Comparison of ENCODE assay signal across 9 cellular contexts in the genomic region with DNA sequence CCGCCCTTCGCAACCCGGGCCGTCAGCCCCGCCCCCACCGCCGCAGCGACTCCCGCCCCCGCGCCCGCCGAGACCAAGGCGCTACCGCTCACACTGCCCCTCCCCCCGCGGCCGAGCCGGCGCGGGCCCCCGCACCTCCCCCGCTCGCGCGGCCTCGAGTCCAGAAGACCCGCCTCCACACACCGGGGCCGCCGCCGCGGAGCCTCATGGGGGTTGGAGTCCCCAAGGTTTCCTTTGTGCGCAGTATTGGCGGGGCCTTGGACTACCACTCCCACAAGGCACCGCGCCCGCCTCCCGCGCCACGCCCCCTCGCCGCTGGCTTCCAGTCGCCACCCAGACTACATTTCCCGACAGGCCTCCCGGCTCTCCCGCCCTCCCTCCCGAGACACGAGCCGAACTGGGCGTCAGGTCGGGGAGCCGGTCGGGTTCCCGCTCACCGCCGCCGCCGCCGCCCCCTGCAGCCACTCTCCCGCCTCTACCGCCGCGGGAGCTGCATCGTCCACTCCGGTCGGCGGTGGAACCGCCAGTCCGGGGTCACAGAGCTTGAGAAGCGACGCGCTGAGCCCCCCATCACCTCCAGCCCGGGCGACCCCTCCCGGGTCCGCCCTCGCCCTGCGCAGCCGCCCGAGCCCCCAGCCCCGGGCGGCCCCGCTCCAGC. TPM values are rescaled to one million over a fixed set of nuclear protein-coding genes. Genes with fewer than 3 reads are reported as not detected.
DNase-seq lines count a peak whose midpoint lies in the region; ATAC-seq, FAIRE-seq and TF ChIP-seq lines count a peak whose summit lies in the region.
"Had no signal": no experiment of that assay in that cellular context is flagged by ENCODE, and none has a peak within 500 bp of the region (broad histone marks: within the 10 kb centered on the region; RNA-seq: fewer than 3 reads in every experiment).

A gene (plus strand): TSS at position 371 of the 658 bp plus-strand sequence. CDS start 336 bp downstream, outside the sequence.

- TF ChIP-seq CTCF in keratinocyte (optimal IDR thresholded peaks at IDR 0.05 in 1 of 3, IDR thresholded peaks at IDR 0.05 in 1 of 3, conservative IDR thresholded peaks at IDR 0.05 in 1 of 3; ENCODE audit: extremely low read depth in 1 of 3, insufficient read depth in 2 of 3, low read length in 3 of 3), result no peak

- no peaks in the 10 kb centered on the region for H4K20me1 ChIP-seq in keratinocyte (ENCODE audit: control insufficient read depth, extremely low read depth, insufficient read depth, low read length)

- no peaks in the 10 kb centered on the region for H3K27me3 ChIP-seq in keratinocyte (ENCODE audit: control insufficient read depth, extremely low read depth, insufficient read depth, low read length)

- H3K9me1 ChIP-seq in keratinocyte (ENCODE audit: control insufficient read depth, extremely low read depth, insufficient read depth, low read length), result no peaks in the 10 kb centered on the region

- peak; percentile 91 for ATAC-seq in HG03432 (IDR thresholded peaks at IDR 0.05; ENCODE audit: unreplicated experiment)

- dilution Hi-C loops in keratinocyte (cut with MboI; ENCODE audit: extremely low pct_ligation_motif_present, low sequenced_read_pairs), result no loop called here

- H3K27ac ChIP-seq in keratinocyte (ENCODE audit: control insufficient read depth, insufficient read depth, low read length), result peak within 1 kb of the TSS; percentile 92

- H3K4me2 ChIP-seq in keratinocyte (ENCODE audit: control insufficient read depth, extremely low read depth, insufficient read depth, low read depth, low read length), result peak within 1 kb of the TSS; percentile 97

- peaks cover 29% of the 10 kb centered on the region for H3K79me2 ChIP-seq in keratinocyte (ENCODE audit: control insufficient read depth, insufficient read depth, low read length)

- H3K36me3 ChIP-seq in keratinocyte (ENCODE audit: control insufficient read depth in 2 of 2, extremely low read depth in 1 of 2, insufficient read depth in 2 of 2, low read length in 2 of 2), result peaks cover 5 to 7% of the 10 kb centered on the region in 2 experiments

- peak within 1 kb of the TSS; percentile 84 for H2AFZ ChIP-seq in keratinocyte (ENCODE audit: control insufficient read depth, low read length)

- H3K4me1 ChIP-seq in keratinocyte (ENCODE audit: control insufficient read depth, extremely low read depth, insufficient read depth, low read length), result peaks cover 20% of the 10 kb centered on the region

- peak; percentile 34 for TF ChIP-seq POLR2A in GM19193 (IDR thresholded peaks at IDR 0.05; ENCODE audit: extremely low read depth, insufficient read depth, insufficient read length)

- no peak for FAIRE-seq in keratinocyte (lab: Jason Lieb, UNC)
- FAIRE-seq: colon had no signal

- peak within 1 kb of the TSS; percentile 69 to 87 (median 79) for H3K4me3 ChIP-seq in keratinocyte (ENCODE audit: control insufficient read depth in 2 of 3, extremely low read depth in 1 of 3, insufficient read depth in 2 of 3, low read depth in 1 of 3, low read length in 3 of 3)

- peak within 1 kb of the TSS; percentile 88 for H3K9ac ChIP-seq in keratinocyte (ENCODE audit: control insufficient read depth, extremely low read depth, insufficient read depth, low read length)

- DNase-seq in AML-193 (lab: John Stamatoyannopoulos, UW) (peak; percentile 94 to 95), NCI-H460 (ENCODE audit: extremely low read depth, low read depth) (peak; percentile 97), cerebellar cortex (ENCODE audit: low spot score) (peak; percentile 98), keratinocyte (ENCODE audit: low read depth, low spot score) (peak; percentile 91)
- peak; percentile 99 for DNase-seq in activated CD4-positive, CD25-positive, alpha-beta regulatory T cell treated with anti-CD3 and anti-CD28 coated beads, Interleukin-2, amount 50 U/mL, for 72 hours
- peak; percentile 99 to 100 (median 100) for DNase-seq in stimulated activated CD4-positive, alpha-beta T cell treated with anti-CD3 and anti-CD28 coated beads, Interleukin-12 subunit alpha, Interleukin-12 subunit beta, amount 100 ng/mL, for 48 hours (ENCODE audit: low read depth in 2 of 3, low spot score in 1 of 3)

- no peaks in the 10 kb centered on the region for H3K9me3 ChIP-seq in keratinocyte (ENCODE audit: control insufficient read depth, low read depth, low read length)

RNA-seq across cellular contexts. Expression of the gene that starts here (rescaled TPM):
- total RNA-seq in NCI-H460 (2014; rRNA removed; shearing (Covaris generic)), result 4.4 and 4.9 TPM in 2 replicates
- polyA plus RNA-seq in NCI-H460 (2014; cell fraction: nucleus; rRNA removed), result 5.3 and 7.5 TPM in 2 replicates
- 2.4 to 8.3 TPM (median 4.5 TPM) in 3 replicates for polyA plus RNA-seq in keratinocyte
- 5.5 TPM for polyA plus RNA-seq in keratinocyte (2011; ENCODE audit: low read depth)
- 4.1 and 4.2 TPM in 2 replicates for polyA plus RNA-seq in keratinocyte (2011; cell fraction: cytosol; rRNA removed)
- 13.6 and 13.9 TPM in 2 replicates for polyA plus RNA-seq in keratinocyte (2011; cell fraction: nucleus; rRNA removed)
- polyA plus RNA-seq in keratinocyte (2012; ENCODE audit: low replicate concordance), result 9.5 and 18.7 TPM in 2 replicates
- polyA minus RNA-seq in keratinocyte, result 2.9 to 4.9 TPM (median 4.6 TPM) in 3 replicates
- 3.1 TPM for polyA minus RNA-seq in keratinocyte (2011; cell fraction: cytosol; rRNA and poly(A)+ RNA removed)
- polyA minus RNA-seq in keratinocyte (2011; cell fraction: nucleus; rRNA and poly(A)+ RNA removed), result 5.7 and 7.1 TPM in 2 replicates

Comparison
In these comparisons a context has a peak if more than half of its experiments do, and no peak if none do; other contexts are left out.
1. Peak in every context shown above with its lines: DNase-seq, ATAC-seq, H3K4me3 ChIP-seq and H3K27ac ChIP-seq.